In genomic region chr2:207291287-207292249, GRCh38 we compare ENCODE assay signal across 13 cellular contexts.
DNase-seq lines count a peak whose midpoint lies in the region; ATAC-seq, FAIRE-seq and TF ChIP-seq lines count a peak whose summit lies in the region.
"Had no signal": no experiment of that assay in that cellular context is flagged by ENCODE, and none has a peak within 500 bp of the region (broad histone marks: within the 10 kb centered on the region; RNA-seq: fewer than 3 reads in every experiment).

No MANE protein-coding gene starts in this region.

- no peak for DNase-seq in GM12891 (ENCODE audit: insufficient read length, low spot score)
- no peak for DNase-seq in C1 segment of cervical spinal cord (lab: John Stamatoyannopoulos, UW)
- DNase-seq in RCC 7860 (ENCODE audit: low spot score), result no peak
- no peak for DNase-seq in NCI-H187 treated with DMSO at 0.1 percent for 48 hours (lab: John Stamatoyannopoulos, UW)
- DNase-seq: activated CD4-positive, alpha-beta T cell treated with anti-CD3 and anti-CD28 coated beads, Interleukin-2, amount 10 ng/mL, durations not matched to agents 7 days and 5 days; anterior cingulate cortex; NCI-H82; stimulated activated CD4-positive, alpha-beta T cell treated with anti-CD3 and anti-CD28 coated beads, Interleukin-2, amount 100 ng/mL, for 48 hours had no signal

- ATAC-seq in GM18511 (IDR thresholded peaks at IDR 0.05; ENCODE audit: unreplicated experiment), result peak; percentile 60
- peak; percentile 40 for ATAC-seq in HG02588 (IDR thresholded peaks at IDR 0.05; ENCODE audit: unreplicated experiment)
- ATAC-seq in HG03439 (IDR thresholded peaks at IDR 0.05; ENCODE audit: unreplicated experiment), result peak; percentile 49
- ATAC-seq in GM19397 (IDR thresholded peaks at IDR 0.05; ENCODE audit: unreplicated experiment), result no peak
- ATAC-seq: SK-N-SH treated with all-trans-retinoic acid at 6 μM for 48 hours had no signal

- no peak for TF ChIP-seq POLR2A in GM12891 (IDR thresholded peaks at IDR 0.05; ENCODE audit: low read depth, low read length)

- FAIRE-seq in GM12891 (lab: Jason Lieb, UNC), result peak; percentile 51
- FAIRE-seq in RCC 7860 (lab: Jason Lieb, UNC), result no peak

TF ChIP-seq in GM12891, 5 proteins besides CTCF, POLR2A, EP300 and RAD21:
- TF ChIP-seq SPI1 (IDR thresholded peaks at IDR 0.05; ENCODE audit: low read depth, low read length) (peak; percentile 78), POLR2AphosphoS5 (IDR thresholded peaks at IDR 0.05; ENCODE audit: low read depth, low read length) (no peak)
